31 cellular contexts compared by ENCODE assay signal in the genomic region with DNA sequence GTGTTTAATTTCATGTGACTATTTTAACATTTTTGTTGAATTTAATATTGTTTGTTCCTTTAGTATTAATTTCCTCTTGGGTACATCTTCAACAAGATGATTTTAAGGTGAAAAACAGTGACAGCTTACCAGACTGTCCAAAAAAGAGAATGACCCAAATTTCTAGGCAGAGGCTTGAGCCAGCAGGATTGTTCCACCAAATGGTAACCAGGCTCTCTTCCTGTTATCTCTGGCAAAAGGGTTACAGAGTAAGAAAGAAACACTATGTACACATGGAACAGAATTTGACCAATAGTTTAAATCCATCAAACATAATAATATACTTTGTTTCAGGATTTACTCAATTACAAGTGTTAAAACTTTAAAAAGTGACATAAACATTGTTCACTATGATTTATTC.
"Had no signal": no experiment of that assay in that cellular context is flagged by ENCODE, and none has a peak within 500 bp of the region (broad histone marks: within the 10 kb centered on the region; RNA-seq: fewer than 3 reads in every experiment).

No MANE protein-coding gene starts in this region.

- H3K27me3 ChIP-seq: adrenal gland, body of pancreas, esophagus muscularis mucosa, foreskin keratinocyte, gastrocnemius medialis, heart right ventricle had no signal

- H3K4me3 ChIP-seq: adrenal gland, body of pancreas, esophagus muscularis mucosa, gastrocnemius medialis, heart right ventricle had no signal

- H3K27me3 Mint-ChIP-seq: activated CD4-positive, alpha-beta memory T cell treated with anti-CD3 and anti-CD28 coated beads for 36 hours; activated CD4-positive, alpha-beta T cell treated with anti-CD3 and anti-CD28 coated beads for 36 hours; activated CD4-positive, alpha-beta T cell treated with anti-CD3 and anti-CD28 coated beads, Interleukin-2, amount 10 ng/mL, durations not matched to agents 24 days and 14 days; activated CD8-positive, alpha-beta memory T cell treated with anti-CD3 and anti-CD28 coated beads, Interleukin-2, amount 10 ng/mL, durations not matched to agents 7 days and 5 days; activated naive CD4-positive, alpha-beta T cell treated with anti-CD3 and anti-CD28 coated beads, Interleukin-2, amount 50 U/mL, for 24 hours; activated naive CD8-positive, alpha-beta T cell treated with anti-CD3 and anti-CD28 coated beads for 36 hours; activated naive CD8-positive, alpha-beta T cell treated with anti-CD3 and anti-CD28 coated beads, Interleukin-2, amount 50 U/mL, for 24 hours; effector memory CD8-positive, alpha-beta T cell had no signal

- H3K9me3 Mint-ChIP-seq: activated CD4-positive, alpha-beta memory T cell treated with anti-CD3 and anti-CD28 coated beads for 36 hours; activated CD4-positive, alpha-beta T cell treated with anti-CD3 and anti-CD28 coated beads, Interleukin-2, amount 10 ng/mL, durations not matched to agents 24 days and 14 days; activated naive CD4-positive, alpha-beta T cell treated with anti-CD3 and anti-CD28 coated beads for 36 hours; activated naive CD4-positive, alpha-beta T cell treated with anti-CD3 and anti-CD28 coated beads, Interleukin-2, amount 50 U/mL, for 24 hours; activated naive CD8-positive, alpha-beta T cell treated with anti-CD3 and anti-CD28 coated beads for 36 hours; activated naive CD8-positive, alpha-beta T cell treated with anti-CD3 and anti-CD28 coated beads, Interleukin-2, amount 50 U/mL, for 24 hours; activated T-helper 1 cell treated with anti-CD3 and anti-CD28 coated beads, Interleukin-12 subunit alpha, Interleukin-12 subunit beta, Interleukin-2, Interleukin-4 antibody, amounts not matched to agents 30 ng/mL and 10 ng/mL and 1 ng/mL, durations not matched to agents 14 hours and 24 hours and 36 hours; activated T-helper 2 cell treated with anti-CD3 and anti-CD28 coated beads, Interferon-gamma antibody, Interleukin-2, Interleukin-4, amounts not matched to agents 10 μg/mL and 5 μg/mL and 100 μg/mL, durations not matched to agents 14 hours and 24 hours and 36 hours; effector memory CD8-positive, alpha-beta T cell had no signal

- H3K36me3 ChIP-seq: adrenal gland, gastrocnemius medialis had no signal

- DNase-seq: activated CD4-positive, alpha-beta memory T cell treated with anti-CD3 and anti-CD28 coated beads for 36 hours; activated CD4-positive, alpha-beta T cell treated with anti-CD3 and anti-CD28 coated beads for 36 hours; activated CD4-positive, alpha-beta T cell treated with anti-CD3 and anti-CD28 coated beads, Interleukin-2, amount 10 ng/mL, durations not matched to agents 24 days and 14 days; activated CD4-positive, CD25-positive, alpha-beta regulatory T cell; activated CD4-positive, CD25-positive, alpha-beta regulatory T cell treated with anti-CD3 and anti-CD28 coated beads, Interleukin-2, amount 50 U/mL, for 72 hours; activated CD8-positive, alpha-beta memory T cell treated with anti-CD3 and anti-CD28 coated beads, Interleukin-2, amount 10 ng/mL, durations not matched to agents 7 days and 5 days; activated CD8-positive, alpha-beta memory T cell treated with anti-CD3 and anti-CD28 coated beads, Interleukin-2, amount 50 U/mL, for 4 hours; activated CD8-positive, alpha-beta T cell treated with anti-CD3 and anti-CD28 coated beads, Interleukin-2, amount 10 ng/mL, durations not matched to agents 7 days and 5 days; activated effector memory CD4-positive, alpha-beta T cell treated with anti-CD3 and anti-CD28 coated beads, Interleukin-2, amount 50 U/mL, for 16 hours; activated naive CD4-positive, alpha-beta T cell treated with anti-CD3 and anti-CD28 coated beads for 36 hours; activated naive CD8-positive, alpha-beta T cell treated with anti-CD3 and anti-CD28 coated beads for 36 hours; activated naive CD8-positive, alpha-beta T cell treated with anti-CD3 and anti-CD28 coated beads, Interleukin-2, amount 50 U/mL, for 24 hours; activated T-cell treated with anti-CD3 and anti-CD28 coated beads, Interleukin-2, amount 50 U/mL, for 1 hour; activated T-cell treated with anti-CD3 and anti-CD28 coated beads, Interleukin-2, amount 50 U/mL, for 48 hours; adrenal gland; amygdala; aorta; body of pancreas; cortex of kidney; dermis blood vessel endothelial cell; effector CD4-positive, alpha-beta T cell; effector memory CD8-positive, alpha-beta T cell; erythroblast; foreskin keratinocyte; gastrocnemius medialis; heart right ventricle; T-helper 2 cell had no signal

- H3K4me1 Mint-ChIP-seq: activated CD4-positive, alpha-beta T cell treated with anti-CD3 and anti-CD28 coated beads, Interleukin-2, amount 10 ng/mL, durations not matched to agents 24 days and 14 days; activated CD8-positive, alpha-beta memory T cell treated with anti-CD3 and anti-CD28 coated beads, Interleukin-2, amount 10 ng/mL, durations not matched to agents 7 days and 5 days; activated naive CD8-positive, alpha-beta T cell treated with anti-CD3 and anti-CD28 coated beads, Interleukin-2, amount 50 U/mL, for 24 hours had no signal

- H3K27ac ChIP-seq: adrenal gland, body of pancreas, esophagus muscularis mucosa, foreskin keratinocyte, gastrocnemius medialis, heart right ventricle had no signal

- H3K9me3 ChIP-seq: adrenal gland, body of pancreas, esophagus muscularis mucosa, gastrocnemius medialis, heart right ventricle had no signal

- H3K4me3 Mint-ChIP-seq: activated CD4-positive, alpha-beta memory T cell treated with anti-CD3 and anti-CD28 coated beads for 36 hours; activated CD4-positive, alpha-beta T cell treated with anti-CD3 and anti-CD28 coated beads for 36 hours; activated CD4-positive, alpha-beta T cell treated with anti-CD3 and anti-CD28 coated beads, Interleukin-2, amount 10 ng/mL, durations not matched to agents 24 days and 14 days; activated CD8-positive, alpha-beta memory T cell treated with anti-CD3 and anti-CD28 coated beads, Interleukin-2, amount 10 ng/mL, durations not matched to agents 7 days and 5 days; activated CD8-positive, alpha-beta T cell treated with anti-CD3 and anti-CD28 coated beads, Interleukin-2, amount 10 ng/mL, durations not matched to agents 7 days and 5 days; activated naive CD4-positive, alpha-beta T cell treated with anti-CD3 and anti-CD28 coated beads for 36 hours; activated naive CD4-positive, alpha-beta T cell treated with anti-CD3 and anti-CD28 coated beads, Interleukin-2, amount 50 U/mL, for 24 hours; activated naive CD8-positive, alpha-beta T cell treated with anti-CD3 and anti-CD28 coated beads for 36 hours; activated naive CD8-positive, alpha-beta T cell treated with anti-CD3 and anti-CD28 coated beads, Interleukin-2, amount 50 U/mL, for 24 hours; activated T-helper 1 cell treated with anti-CD3 and anti-CD28 coated beads, Interleukin-12 subunit alpha, Interleukin-12 subunit beta, Interleukin-2, Interleukin-4 antibody, amounts not matched to agents 30 ng/mL and 10 ng/mL and 1 ng/mL, durations not matched to agents 14 hours and 24 hours and 36 hours; effector memory CD8-positive, alpha-beta T cell had no signal

- H3K4me1 ChIP-seq: body of pancreas had no signal

- ATAC-seq: activated CD4-positive, alpha-beta T cell treated with anti-CD3 and anti-CD28 coated beads for 36 hours; activated CD8-positive, alpha-beta memory T cell treated with anti-CD3 and anti-CD28 coated beads, Interleukin-2, amount 10 ng/mL, durations not matched to agents 7 days and 5 days; activated CD8-positive, alpha-beta T cell treated with anti-CD3 and anti-CD28 coated beads, Interleukin-2, amount 10 ng/mL, durations not matched to agents 7 days and 5 days; activated naive CD8-positive, alpha-beta T cell treated with anti-CD3 and anti-CD28 coated beads, Interleukin-2, amount 50 U/mL, for 24 hours; body of pancreas; effector memory CD8-positive, alpha-beta T cell; foreskin keratinocyte; gastrocnemius medialis had no signal

- H3K27ac Mint-ChIP-seq: activated CD4-positive, alpha-beta memory T cell treated with anti-CD3 and anti-CD28 coated beads for 36 hours; activated CD4-positive, alpha-beta T cell treated with anti-CD3 and anti-CD28 coated beads for 36 hours; activated CD4-positive, alpha-beta T cell treated with anti-CD3 and anti-CD28 coated beads, Interleukin-2, amount 10 ng/mL, durations not matched to agents 24 days and 14 days; activated CD8-positive, alpha-beta memory T cell treated with anti-CD3 and anti-CD28 coated beads, Interleukin-2, amount 10 ng/mL, durations not matched to agents 7 days and 5 days; activated CD8-positive, alpha-beta T cell treated with anti-CD3 and anti-CD28 coated beads, Interleukin-2, amount 10 ng/mL, durations not matched to agents 7 days and 5 days; activated naive CD4-positive, alpha-beta T cell treated with anti-CD3 and anti-CD28 coated beads for 36 hours; activated naive CD4-positive, alpha-beta T cell treated with anti-CD3 and anti-CD28 coated beads, Interleukin-2, amount 50 U/mL, for 24 hours; activated naive CD8-positive, alpha-beta T cell treated with anti-CD3 and anti-CD28 coated beads for 36 hours; activated naive CD8-positive, alpha-beta T cell treated with anti-CD3 and anti-CD28 coated beads, Interleukin-2, amount 50 U/mL, for 24 hours; activated T-helper 1 cell treated with anti-CD3 and anti-CD28 coated beads, Interleukin-12 subunit alpha, Interleukin-12 subunit beta, Interleukin-2, Interleukin-4 antibody, amounts not matched to agents 30 ng/mL and 10 ng/mL and 1 ng/mL, durations not matched to agents 14 hours and 24 hours and 36 hours; activated T-helper 2 cell treated with anti-CD3 and anti-CD28 coated beads, Interferon-gamma antibody, Interleukin-2, Interleukin-4, amounts not matched to agents 10 μg/mL and 5 μg/mL and 100 μg/mL, durations not matched to agents 14 hours and 24 hours and 36 hours had no signal
